Comparison of ENCODE assay signal across 13 cellular contexts in genomic region chr5:159052282-159053011, GRCh38. TPM values are rescaled to one million over a fixed set of nuclear protein-coding genes. Genes with fewer than 3 reads are reported as not detected.
DNase-seq lines count a peak whose midpoint lies in the region; ATAC-seq and TF ChIP-seq lines count a peak whose summit lies in the region.
"Had no signal": no experiment of that assay in that cellular context is flagged by ENCODE, and none has a peak within 500 bp of the region (broad histone marks: within the 10 kb centered on the region; RNA-seq: fewer than 3 reads in every experiment).

No MANE protein-coding gene starts in this region.

- DNase-seq in NCI-H82 (lab: John Stamatoyannopoulos, UW) = peak; percentile 16
- DNase-seq in NCI-H82 treated with DMSO at 0.1 percent for 48 hours (lab: John Stamatoyannopoulos, UW; ENCODE audit: unreplicated experiment) = no peak
- no peak for DNase-seq in SK-N-MC (ENCODE audit: low read depth, low spot score)
- DNase-seq in lung (ENCODE audit: low spot score) = no peak
- no peak for DNase-seq in tibial artery
- DNase-seq in activated naive CD8-positive, alpha-beta T cell treated with anti-CD3 and anti-CD28 coated beads for 36 hours = no peak
- DNase-seq: activated CD4-positive, alpha-beta T cell treated with anti-CD3 and anti-CD28 coated beads for 48 hours; activated naive CD8-positive, alpha-beta T cell treated with anti-CD3 and anti-CD28 coated beads, Interleukin-2, amount 10 ng/mL, durations not matched to agents 7 days and 5 days; EL; stimulated activated CD4-positive, alpha-beta T cell treated with anti-CD3 and anti-CD28 coated beads, Interleukin-15, amount 100 ng/mL, for 24 hours had no signal

- H3K4me1 ChIP-seq in lung (ENCODE audit: control insufficient read depth in 2 of 2, insufficient read depth in 2 of 2, low read length in 2 of 2) (peaks cover 0 to 3% of the 10 kb centered on the region in 2 donors), tibial artery (peaks cover 0 to 93% (median 43%) of the 10 kb centered on the region in 4 donors)

- no peak for ATAC-seq in lung (ENCODE audit: insufficient read depth, low FRiP score)
- no peak for ATAC-seq in GM19452 (IDR thresholded peaks at IDR 0.05; ENCODE audit: unreplicated experiment)
- ATAC-seq in GM18517 (IDR thresholded peaks at IDR 0.05; ENCODE audit: unreplicated experiment) = no peak

- peaks cover 14% of the 10 kb centered on the region for H3K4me1 Mint-ChIP-seq in activated naive CD8-positive, alpha-beta T cell treated with anti-CD3 and anti-CD28 coated beads for 36 hours

- H3K36me3 ChIP-seq in SK-N-MC (ENCODE audit: insufficient read depth, low read length) = no peaks in the 10 kb centered on the region
- peaks cover 0 to 1% of the 10 kb centered on the region in 2 donors for H3K36me3 ChIP-seq in lung (ENCODE audit: control insufficient read depth in 2 of 2, insufficient read depth in 2 of 2, low read length in 2 of 2)
- no peaks in the 10 kb centered on the region for H3K36me3 ChIP-seq in tibial artery

- peak overlapping the region; percentile 76 for H3K9ac ChIP-seq in SK-N-MC (ENCODE audit: insufficient read length)

- no peaks in the 10 kb centered on the region for H3K36me3 Mint-ChIP-seq in activated naive CD8-positive, alpha-beta T cell treated with anti-CD3 and anti-CD28 coated beads for 36 hours
- H3K36me3 Mint-ChIP-seq: activated naive CD8-positive, alpha-beta T cell treated with anti-CD3 and anti-CD28 coated beads, Interleukin-2, amount 10 ng/mL, durations not matched to agents 7 days and 5 days had no signal

- no peak overlapping the region for H3K4me3 Mint-ChIP-seq in activated naive CD8-positive, alpha-beta T cell treated with anti-CD3 and anti-CD28 coated beads for 36 hours

- H3K27ac ChIP-seq in SK-N-MC = peak overlapping the region; percentile 94
- peak overlapping the region; percentile 27 to 30 for H3K27ac ChIP-seq in lung (ENCODE audit: low read depth in 1 of 2, low read length in 1 of 2)
- H3K27ac ChIP-seq in tibial artery = peak overlapping the region; percentile 87 to 89
- H3K27ac ChIP-seq: epithelial cell of prostate had no signal

- peaks cover 89% of the 10 kb centered on the region for H3K27me3 Mint-ChIP-seq in activated naive CD8-positive, alpha-beta T cell treated with anti-CD3 and anti-CD28 coated beads for 36 hours

- intact Hi-C loops in tibial artery (cut with DNase I; ENCODE audit: low total_unique reads) = loop anchor here (5.0 kb wide), 1 partner anchor 45 kb away; the partner anchor contains the start of gene EBF1

- H3K27me3 ChIP-seq in lung (ENCODE audit: control insufficient read depth, insufficient read depth) = no peaks in the 10 kb centered on the region
- no peaks in the 10 kb centered on the region for H3K27me3 ChIP-seq in tibial artery

- TF ChIP-seq CTCF in lung (IDR thresholded peaks at IDR 0.05; ENCODE audit: control extremely low read depth, extremely low read depth) = no peak
- no peak for TF ChIP-seq CTCF in tibial artery (IDR thresholded peaks at IDR 0.05)

- H3K27ac Mint-ChIP-seq in activated naive CD8-positive, alpha-beta T cell treated with anti-CD3 and anti-CD28 coated beads for 36 hours = no peak overlapping the region
- H3K27ac Mint-ChIP-seq: activated naive CD8-positive, alpha-beta T cell treated with anti-CD3 and anti-CD28 coated beads, Interleukin-2, amount 10 ng/mL, durations not matched to agents 7 days and 5 days had no signal

- H3K4me3 ChIP-seq in SK-N-MC = no peak overlapping the region; the same call in 1 of the 2 replicates
- H3K4me3 ChIP-seq in lung = no peak overlapping the region
- peak overlapping the region; percentile 13 to 52 for H3K4me3 ChIP-seq in tibial artery

- H3K9me3 Mint-ChIP-seq in activated naive CD8-positive, alpha-beta T cell treated with anti-CD3 and anti-CD28 coated beads for 36 hours = no peaks in the 10 kb centered on the region
- H3K9me3 Mint-ChIP-seq: activated naive CD8-positive, alpha-beta T cell treated with anti-CD3 and anti-CD28 coated beads, Interleukin-2, amount 10 ng/mL, durations not matched to agents 7 days and 5 days had no signal

- 65 to 82% methylated on average over 12 of the region's 12 CpGs for WGBS in lung, 2 donors

- H3K9me3 ChIP-seq in SK-N-MC (ENCODE audit: low read depth, low read length) (no peaks in the 10 kb centered on the region), lung (ENCODE audit: control insufficient read depth in 2 of 2, insufficient read depth in 1 of 2, low read length in 1 of 2) (no peaks in the 10 kb centered on the region), tibial artery (no peaks in the 10 kb centered on the region)

RNA-seq across cellular contexts. Expression of gene EBF1, which starts 47.3 kb away (rescaled TPM):
- total RNA-seq in lung = 10 to 100 TPM in 1 of 2 donors, 1 to 10 TPM in 1; 9.3 to 10.4 TPM
- polyA plus RNA-seq in lung = 1 to 10 TPM in 1 of 2 donors, under 1 TPM in 1; 0.80 to 2.5 TPM
- total RNA-seq in activated naive CD8-positive, alpha-beta T cell treated with anti-CD3 and anti-CD28 coated beads for 36 hours = under 1 TPM; 0.21 to 0.22 TPM

Comparison
In these comparisons a context has a peak if more than half of its experiments do, and no peak if none do; other contexts are left out.
1. H3K27ac ChIP-seq: peak in every context shown above with its lines; median percentile 94 in SK-N-MC; 88 in tibial artery; 28 in lung.
2. H3K4me3 ChIP-seq: peak in tibial artery (2 of 2); none in SK-N-MC (single experiment) and lung (single experiment).
3. RNA of gene EBF1, which starts 47.3 kb away (total RNA-seq): 9.3 to 10.4 TPM in lung; 0.21 to 0.22 TPM in activated naive CD8-positive, alpha-beta T cell treated with anti-CD3 and anti-CD28 coated beads for 36 hours; every median in the first group is over 4 times any median in the second.